24 cellular contexts compared by ENCODE assay signal in genomic region chr10:64555609-64556008, GRCh38.
"Had no signal": no experiment of that assay in that cellular context is flagged by ENCODE, and none has a peak within 500 bp of the region (broad histone marks: within the 10 kb centered on the region; RNA-seq: fewer than 3 reads in every experiment).

No MANE protein-coding gene starts in this region.

- H3K27me3 ChIP-seq: stomach, suprapubic skin, testis, thyroid gland, tibial artery, tibial nerve, transverse colon, upper lobe of left lung, upper lobe of right lung, uterus, vagina had no signal

- DNase-seq: stimulated activated CD4-positive, alpha-beta T cell treated with anti-CD3 and anti-CD28 coated beads, Interleukin-2, amount 100 ng/mL, for 48 hours; stimulated activated CD4-positive, alpha-beta T cell treated with anti-CD3 and anti-CD28 coated beads, Interleukin-4, amount 100 ng/mL, for 1 hour; stimulated activated CD4-positive, alpha-beta T cell treated with anti-CD3 and anti-CD28 coated beads, Interleukin-4, amount 100 ng/mL, for 24 hours; stimulated activated CD4-positive, alpha-beta T cell treated with anti-CD3 and anti-CD28 coated beads, Interleukin-4, amount 100 ng/mL, for 4 hours; stimulated activated CD8-positive, alpha-beta memory T cell treated with anti-CD3 and anti-CD28 coated beads, Interleukin-4, amount 100 ng/mL, for 48 hours; stimulated activated naive B cell treated with anti-CD40 and anti-IgM and Interleukin-4, amounts not matched to agents 10 μg/mL and 1 μg/mL and 100 μg/mL, for 72 hours; stimulated activated naive CD4-positive, alpha-beta T cell; stimulated activated naive CD4-positive, alpha-beta T cell treated with Interleukin-2 at 50 U/mL for 16 hours; stimulated activated naive CD8-positive, alpha-beta T cell treated with anti-CD3 and anti-CD28 coated beads, Interleukin-15, amount 100 ng/mL, for 72 hours; stimulated activated naive CD8-positive, alpha-beta T cell treated with anti-CD3 and anti-CD28 coated beads, Interleukin-15, Interleukin-2, amounts not matched to agents 100 U/mL and 50 U/mL, for 24 hours; stomach; substantia nigra; testis; thyroid gland; tibial artery; transverse colon; trophoblast cell; upper lobe of left lung; upper lobe of right lung; uterus had no signal

- H3K4me1 ChIP-seq: stomach, suprapubic skin, testis, thyroid gland, tibial artery, tibial nerve, transverse colon, upper lobe of left lung, upper lobe of right lung, uterus, vagina had no signal

- H3K36me3 ChIP-seq: stomach, suprapubic skin, thoracic aorta, thyroid gland, tibial artery, tibial nerve, transverse colon, upper lobe of left lung, upper lobe of right lung, uterus, vagina had no signal

- H3K9me3 ChIP-seq: stomach, suprapubic skin, testis, thoracic aorta, thyroid gland, tibial artery, tibial nerve, transverse colon, upper lobe of left lung, upper lobe of right lung, uterus, vagina had no signal

- H3K4me3 ChIP-seq: stomach, suprapubic skin, testis, thoracic aorta, thyroid gland, tibial artery, tibial nerve, transverse colon, upper lobe of left lung, upper lobe of right lung, uterus, vagina had no signal
